ENCODE assay signal across 9 cellular contexts in the genomic region with DNA sequence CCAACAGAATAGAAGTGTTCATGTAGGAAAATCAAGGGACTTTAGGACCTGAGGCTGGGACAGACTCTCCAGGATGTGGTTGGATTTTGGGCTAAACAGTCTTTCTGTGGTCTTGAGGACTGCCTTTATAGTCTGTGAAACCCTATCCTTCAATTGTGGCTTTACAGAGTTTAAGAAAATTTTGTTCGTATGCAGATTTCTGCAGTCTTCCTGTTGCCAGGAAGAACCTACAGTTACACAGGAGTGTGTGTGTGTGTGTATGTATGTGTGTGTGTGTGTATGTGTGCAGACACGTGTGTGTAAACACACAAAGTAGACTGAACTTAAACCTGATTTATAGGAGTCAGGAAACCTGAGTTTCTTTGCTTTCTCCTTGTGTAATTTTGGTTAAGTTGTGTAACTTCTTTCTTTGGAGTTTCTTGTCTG. TPM values are rescaled to one million over a fixed set of nuclear protein-coding genes. Genes with fewer than 3 reads are reported as not detected.
DNase-seq lines count a peak whose midpoint lies in the region; ATAC-seq and TF ChIP-seq lines count a peak whose summit lies in the region.
"Had no signal": no experiment of that assay in that cellular context is flagged by ENCODE, and none has a peak within 500 bp of the region (broad histone marks: within the 10 kb centered on the region; RNA-seq: fewer than 3 reads in every experiment).

No MANE protein-coding gene starts in this region.

- TF ChIP-seq CTCF in natural killer cell (IDR thresholded peaks at IDR 0.05) = no peak

- intact Hi-C loops in natural killer cell (cut with micrococcal nuclease) = no loop called here
- intact Hi-C loops in posterior cingulate gyrus (cut with DNase I) = no loop called here

- peak overlapping the region; percentile 86 for H3K4me3 Mint-ChIP-seq in activated T-helper 17 cell treated with anti-CD3 and anti-CD28 coated beads, Interleukin-2, amount 50 U/mL, for 72 hours
- H3K4me3 Mint-ChIP-seq in natural killer cell = peak overlapping the region; percentile 47
- H3K4me3 Mint-ChIP-seq: activated B cell treated with CpG ODN at 0.5 μM for 24 hours had no signal

- ATAC-seq in GM18858 (IDR thresholded peaks at IDR 0.05; ENCODE audit: unreplicated experiment) (peak; percentile 40), HG03196 (IDR thresholded peaks at IDR 0.05; ENCODE audit: unreplicated experiment) (peak; percentile 34), natural killer cell (peak; percentile 48 to 72 (median 71))
- peak; percentile 15 for ATAC-seq in activated T-helper 17 cell treated with anti-CD3 and anti-CD28 coated beads, Interleukin-2, amount 50 U/mL, for 72 hours (replicated peaks)

- no peaks in the 10 kb centered on the region for H3K9me3 Mint-ChIP-seq in activated T-helper 17 cell treated with anti-CD3 and anti-CD28 coated beads, Interleukin-2, amount 50 U/mL, for 72 hours
- no peaks in the 10 kb centered on the region for H3K9me3 Mint-ChIP-seq in natural killer cell
- H3K9me3 Mint-ChIP-seq: activated B cell treated with CpG ODN at 0.5 μM for 24 hours had no signal

- H3K36me3 Mint-ChIP-seq in activated T-helper 17 cell treated with anti-CD3 and anti-CD28 coated beads, Interleukin-2, amount 50 U/mL, for 72 hours (ENCODE audit: low read depth) = no peaks in the 10 kb centered on the region
- no peaks in the 10 kb centered on the region for H3K36me3 Mint-ChIP-seq in natural killer cell

- H3K27ac Mint-ChIP-seq in activated T-helper 17 cell treated with anti-CD3 and anti-CD28 coated beads, Interleukin-2, amount 50 U/mL, for 72 hours = peak overlapping the region; percentile 58
- H3K27ac Mint-ChIP-seq in natural killer cell = peak overlapping the region; percentile 68 to 77
- H3K27ac Mint-ChIP-seq: activated B cell treated with CpG ODN at 0.5 μM for 24 hours had no signal

- no peaks in the 10 kb centered on the region for H3K27me3 Mint-ChIP-seq in activated T-helper 17 cell treated with anti-CD3 and anti-CD28 coated beads, Interleukin-2, amount 50 U/mL, for 72 hours
- H3K27me3 Mint-ChIP-seq in natural killer cell (ENCODE audit: low read depth in 2 of 2) = no peaks in the 10 kb centered on the region
- H3K27me3 Mint-ChIP-seq: activated B cell treated with CpG ODN at 0.5 μM for 24 hours had no signal

- H3K4me1 Mint-ChIP-seq in activated T-helper 17 cell treated with anti-CD3 and anti-CD28 coated beads, Interleukin-2, amount 50 U/mL, for 72 hours = peaks cover 72% of the 10 kb centered on the region
- H3K4me1 Mint-ChIP-seq in natural killer cell = peaks cover 78 to 79% of the 10 kb centered on the region in 2 donors

- DNase-seq in natural killer cell (no peak), NCI-H2171 treated with DMSO at 0.1 percent for 48 hours (lab: John Stamatoyannopoulos, UW) (no peak), NCI-H2029 treated with DMSO at 0.1 percent for 48 hours (lab: John Stamatoyannopoulos, UW) (no peak), posterior cingulate gyrus (no peak)
- no peak for DNase-seq in effector CD8-positive, alpha-beta T cell (lab: John Stamatoyannopoulos, UW)
- DNase-seq: activated B cell treated with CpG ODN at 0.5 μM for 24 hours had no signal

RNA-seq across cellular contexts. Expression of a gene that starts 22.8 kb away (rescaled TPM):
- 10 to 100 TPM; 64.3 to 76.9 TPM for total RNA-seq in activated T-helper 17 cell treated with anti-CD3 and anti-CD28 coated beads, Interleukin-2, amount 50 U/mL, for 72 hours
- 10 to 100 TPM; 34.1 to 57.5 (median 42.1) TPM for total RNA-seq in natural killer cell

Comparison
In these comparisons a context has a peak if more than half of its experiments do, and no peak if none do; other contexts are left out.
1. ATAC-seq: peak in every context shown above with its lines; median percentile 71 in natural killer cell; 40 in GM18858; 34 in HG03196; 15 in activated T-helper 17 cell treated with anti-CD3 and anti-CD28 coated beads, Interleukin-2, amount 50 U/mL, for 72 hours.